ENCODE assay signal across 22 cellular contexts in the genomic region with DNA sequence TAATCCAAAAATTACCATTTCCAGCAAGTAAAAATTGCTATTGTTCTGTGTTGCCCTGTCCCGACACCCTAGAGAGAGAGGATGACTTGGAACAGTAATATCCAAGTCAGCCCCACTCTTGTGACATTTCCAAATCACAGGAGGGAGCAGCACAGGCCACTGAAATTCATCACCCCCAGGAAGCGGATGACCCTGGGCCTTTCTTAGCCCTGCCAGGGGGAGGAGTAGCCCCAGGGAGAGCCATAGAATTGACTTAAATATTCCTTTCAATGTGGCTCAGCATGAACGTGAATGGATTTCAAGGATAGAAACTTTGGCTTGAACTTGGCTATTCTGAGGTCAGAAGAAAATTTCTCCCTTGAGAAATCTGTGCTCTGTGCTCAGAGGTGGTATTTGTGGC.
"Had no signal": no experiment of that assay in that cellular context is flagged by ENCODE, and none has a peak within 500 bp of the region (broad histone marks: within the 10 kb centered on the region; RNA-seq: fewer than 3 reads in every experiment).

No MANE protein-coding gene starts in this region.

- H3K4me1 Mint-ChIP-seq: activated B cell treated with CpG ODN at 0.5 μM for 24 hours; activated naive CD4-positive, alpha-beta T cell treated with anti-CD3 and anti-CD28 coated beads, Interleukin-2, amount 10 ng/mL, durations not matched to agents 7 days and 5 days; memory B cell; naive B cell had no signal

- H3K4me3 Mint-ChIP-seq: activated B cell treated with CpG ODN at 0.5 μM for 24 hours; activated CD4-positive, alpha-beta memory T cell treated with anti-CD3 and anti-CD28 coated beads for 36 hours; activated naive CD4-positive, alpha-beta T cell treated with anti-CD3 and anti-CD28 coated beads, Interleukin-2, amount 10 ng/mL, durations not matched to agents 7 days and 5 days; activated T-cell treated with anti-CD3 and anti-CD28 coated beads, Interleukin-2, amount 50 U/mL, for 72 hours; memory B cell; naive B cell had no signal

- H3K27me3 ChIP-seq: body of pancreas, cardiac muscle cell, right lobe of liver, suprapubic skin, tibial nerve had no signal

- ATAC-seq: activated T-cell treated with anti-CD3 and anti-CD28 coated beads, Interleukin-2, amount 50 U/mL, for 72 hours; body of pancreas; left colon; right lobe of liver had no signal

- H3K9me3 Mint-ChIP-seq: activated B cell treated with CpG ODN at 0.5 μM for 24 hours; activated CD4-positive, alpha-beta memory T cell treated with anti-CD3 and anti-CD28 coated beads for 36 hours; activated naive CD4-positive, alpha-beta T cell treated with anti-CD3 and anti-CD28 coated beads, Interleukin-2, amount 10 ng/mL, durations not matched to agents 7 days and 5 days; activated T-cell treated with anti-CD3 and anti-CD28 coated beads, Interleukin-2, amount 50 U/mL, for 72 hours had no signal

- H3K4me1 ChIP-seq: body of pancreas, right lobe of liver had no signal

- H3K27ac Mint-ChIP-seq: activated B cell treated with CpG ODN at 0.5 μM for 24 hours; activated CD4-positive, alpha-beta memory T cell treated with anti-CD3 and anti-CD28 coated beads for 36 hours; activated naive CD4-positive, alpha-beta T cell treated with anti-CD3 and anti-CD28 coated beads, Interleukin-2, amount 10 ng/mL, durations not matched to agents 7 days and 5 days; activated T-cell treated with anti-CD3 and anti-CD28 coated beads, Interleukin-2, amount 50 U/mL, for 72 hours; memory B cell; naive B cell had no signal

- FAIRE-seq: keratinocyte had no signal

- H3K36me3 ChIP-seq: cardiac muscle cell, right lobe of liver, stomach, suprapubic skin, tibial nerve had no signal

- DNase-seq: activated B cell treated with CpG ODN at 0.5 μM for 24 hours; activated CD4-positive, alpha-beta memory T cell treated with anti-CD3 and anti-CD28 coated beads for 36 hours; activated CD4-positive, alpha-beta T cell treated with anti-CD3 and anti-CD28 coated beads for 4 hours; activated effector memory CD4-positive, alpha-beta T cell treated with anti-CD3 and anti-CD28 coated beads, Interleukin-2, amount 50 U/mL, for 16 hours; activated naive CD4-positive, alpha-beta T cell treated with anti-CD3 and anti-CD28 coated beads, Interleukin-2, amount 10 ng/mL, durations not matched to agents 7 days and 5 days; activated T-cell treated with anti-CD3 and anti-CD28 coated beads, Interleukin-2, amount 50 U/mL, for 72 hours; body of pancreas; cortex of kidney; left colon; naive B cell; occipital lobe; right lobe of liver; stimulated activated CD4-positive, alpha-beta T cell treated with anti-CD3 and anti-CD28 coated beads, Interleukin-1b, Interleukin-23, amount 100 ng/mL, for 48 hours; stomach; T-helper 9 cell had no signal

- H3K4me3 ChIP-seq: body of pancreas, cardiac muscle cell, right lobe of liver, skin epidermis, stomach, suprapubic skin, tibial nerve had no signal

- H3K36me3 Mint-ChIP-seq: activated CD4-positive, alpha-beta memory T cell treated with anti-CD3 and anti-CD28 coated beads for 36 hours; activated naive CD4-positive, alpha-beta T cell treated with anti-CD3 and anti-CD28 coated beads, Interleukin-2, amount 10 ng/mL, durations not matched to agents 7 days and 5 days; memory B cell; naive B cell had no signal

- H3K27ac ChIP-seq: body of pancreas, cardiac muscle cell, epithelial cell of prostate, right lobe of liver, skin epidermis, stomach, suprapubic skin, tibial nerve had no signal

- H3K9me3 ChIP-seq: body of pancreas, right lobe of liver, stomach, suprapubic skin, tibial nerve had no signal
